8 cellular contexts compared by ENCODE assay signal in genomic region chr22:41919357-41920224, GRCh38. TPM values are rescaled to one million over a fixed set of nuclear protein-coding genes. Genes with fewer than 3 reads are reported as not detected.
DNase-seq lines count a peak whose midpoint lies in the region; ATAC-seq and TF ChIP-seq lines count a peak whose summit lies in the region.

No MANE protein-coding gene starts in this region.

- H3K36me3 ChIP-seq in trophoblast cell (ENCODE audit: control insufficient read depth in 1 of 2, insufficient read depth in 2 of 2, low read length in 2 of 2): no peaks in the 10 kb centered on the region

- H2AK5ac ChIP-seq in trophoblast cell (ENCODE audit: low read length): no peak overlapping the region

- no peaks in the 10 kb centered on the region for H3K79me1 ChIP-seq in trophoblast cell (ENCODE audit: low read length)

- H3K4me3 ChIP-seq in HL-60 (replicated peaks; ENCODE audit: insufficient read depth, low read length) (peak overlapping the region; percentile 27), trophoblast cell (ENCODE audit: low read depth, low read length) (peak overlapping the region; percentile 42)

- H2BK5ac ChIP-seq in trophoblast cell (ENCODE audit: low read depth, low read length, poor library complexity): no peak overlapping the region

- DNase-seq in CD4-positive, alpha-beta T cell: peak in 6 of 10 experiments; percentile 25 to 52 (median 38)
- DNase-seq in HL-60 (ENCODE audit: low read depth in 1 of 2, low spot score in 1 of 2): peak in 1 of 2 experiments; percentile 43
- DNase-seq in activated T-cell treated with anti-CD3 and anti-CD28 coated beads, Interleukin-2, amount 50 U/mL, for 1 hour: peak; percentile 59
- DNase-seq in glutamatergic neuron: peak; percentile 81
- peak in 1 of 2 donors; percentile 17 for DNase-seq in trophoblast cell
- no peak for DNase-seq in superior temporal gyrus (ENCODE audit: extremely low spot score)
- DNase-seq in middle frontal gyrus (ENCODE audit: extremely low spot score, low spot score): no peak

- peaks cover 22% of the 10 kb centered on the region for H3K27me3 Mint-ChIP-seq in CD4-positive, alpha-beta T cell
- H3K27me3 Mint-ChIP-seq in glutamatergic neuron (ENCODE audit: unreplicated experiment): peaks cover 23% of the 10 kb centered on the region

- no peak for TF ChIP-seq CTCF in CD4-positive, alpha-beta T cell (IDR thresholded peaks at IDR 0.05)
- TF ChIP-seq CTCF in HL-60 (IDR thresholded peaks at IDR 0.05; ENCODE audit: insufficient read depth, low read length) (no peak), glutamatergic neuron (IDR thresholded peaks at IDR 0.05; ENCODE audit: partially characterized antibody, unreplicated experiment) (no peak)

- H3K27ac ChIP-seq in CD4-positive, alpha-beta T cell (ENCODE audit: low read depth, low read length): peak overlapping the region; percentile 7
- H3K27ac ChIP-seq in HL-60 (replicated peaks) (no peak overlapping the region), trophoblast cell (ENCODE audit: low read depth, low read length) (no peak overlapping the region)

- no peak overlapping the region for H3K27ac Mint-ChIP-seq in CD4-positive, alpha-beta T cell
- no peak overlapping the region for H3K27ac Mint-ChIP-seq in glutamatergic neuron (ENCODE audit: unreplicated experiment)

- peak overlapping the region; percentile 76 for H3K4me3 Mint-ChIP-seq in CD4-positive, alpha-beta T cell
- H3K4me3 Mint-ChIP-seq in glutamatergic neuron (ENCODE audit: unreplicated experiment): no peak overlapping the region

- H2AFZ ChIP-seq in trophoblast cell (ENCODE audit: insufficient read depth, low read length, poor library complexity): peak overlapping the region; percentile 43

- CTCF ChIA-PET in CD4-positive, alpha-beta T cell (lab: Charles Lee): interaction anchor here (0.5 to 1.4 kb wide), 3 partner anchors 21 to 223 kb away, joined by 3 to 4 read pairs (median 3); no protein-coding TSS in a partner anchor

- H3K14ac ChIP-seq in trophoblast cell (ENCODE audit: low read length): no peak overlapping the region

- no peak overlapping the region for H3K18ac ChIP-seq in trophoblast cell (ENCODE audit: low read length)

- H2BK120ac ChIP-seq in trophoblast cell (ENCODE audit: insufficient read depth, low read length, poor library complexity): no peak overlapping the region

- WGBS in trophoblast cell (ENCODE audit: extremely low coverage, insufficient coverage, insufficient read length): no CpG with 5 or more reads among the region's 62 CpGs

- no peaks in the 10 kb centered on the region for H3K36me3 Mint-ChIP-seq in CD4-positive, alpha-beta T cell (ENCODE audit: low read depth)
- no peaks in the 10 kb centered on the region for H3K36me3 Mint-ChIP-seq in glutamatergic neuron (ENCODE audit: unreplicated experiment)

- ATAC-seq in CD4-positive, alpha-beta T cell (ENCODE audit: poor library complexity): peak; percentile 37
- ATAC-seq in GM19351 (IDR thresholded peaks at IDR 0.05; ENCODE audit: unreplicated experiment): peak; percentile 41

- POLR2A ChIA-PET in CD4-positive, alpha-beta T cell (lab: Charles Lee): interaction anchor here (0.6 to 1.6 kb wide), 6 partner anchors 11 to 220 kb away, joined by 3 to 9 read pairs (median 6); partner anchors contain the start of genes CCDC134, CENPM, MEI1 and SREBF2

- no peak overlapping the region for H4K12ac ChIP-seq in trophoblast cell (ENCODE audit: low read depth, low read length)

- no peak overlapping the region for H3K4ac ChIP-seq in trophoblast cell (ENCODE audit: low read depth, low read length)

- H3K27me3 ChIP-seq in CD4-positive, alpha-beta T cell (ENCODE audit: control insufficient read depth, insufficient read depth, low read length): peaks cover 13% of the 10 kb centered on the region
- peaks cover 30% of the 10 kb centered on the region for H3K27me3 ChIP-seq in HL-60 (ENCODE audit: insufficient read depth, poor library complexity, severe bottlenecking)
- peaks cover 35% of the 10 kb centered on the region for H3K27me3 ChIP-seq in trophoblast cell (ENCODE audit: insufficient read depth, low read length)

- H3K4me1 ChIP-seq in trophoblast cell (ENCODE audit: control insufficient read depth in 1 of 2, insufficient read depth in 2 of 2, low read length in 2 of 2): peaks cover 7% of the 10 kb centered on the region in 2 experiments

- H3K4me1 Mint-ChIP-seq in CD4-positive, alpha-beta T cell (ENCODE audit: low read depth): peaks cover 12% of the 10 kb centered on the region
- H3K4me1 Mint-ChIP-seq in glutamatergic neuron (ENCODE audit: low read depth, unreplicated experiment): peaks cover 2% of the 10 kb centered on the region

- no peak overlapping the region for H2BK12ac ChIP-seq in trophoblast cell (ENCODE audit: low read length)

- H3K9me3 ChIP-seq in CD4-positive, alpha-beta T cell (ENCODE audit: control insufficient read depth, low read length): no peaks in the 10 kb centered on the region
- H3K9me3 ChIP-seq in trophoblast cell (ENCODE audit: insufficient read depth, low read depth, low read length): peaks cover 4% of the 10 kb centered on the region

- H3K23ac ChIP-seq in trophoblast cell (ENCODE audit: low read length): no peak overlapping the region

- intact Hi-C loops in CD4-positive, alpha-beta T cell (cut with DNase I, micrococcal nuclease): no loop called here

- H3K9ac ChIP-seq in trophoblast cell (ENCODE audit: low read length): no peak overlapping the region

- H3K9me3 Mint-ChIP-seq in CD4-positive, alpha-beta T cell: no peaks in the 10 kb centered on the region
- H3K9me3 Mint-ChIP-seq in glutamatergic neuron (ENCODE audit: unreplicated experiment): peaks cover 5% of the 10 kb centered on the region

- H3K79me2 ChIP-seq in trophoblast cell (ENCODE audit: control insufficient read depth, insufficient read depth, low read length, poor library complexity): no peaks in the 10 kb centered on the region

- H4K91ac ChIP-seq in trophoblast cell (ENCODE audit: low read depth, low read length): no peak overlapping the region

- peak overlapping the region; percentile 91 for H3K4me2 ChIP-seq in trophoblast cell (ENCODE audit: low read length)

- H4K8ac ChIP-seq in trophoblast cell (ENCODE audit: low read depth, low read length): no peak overlapping the region

RNA-seq across cellular contexts. Expression of gene SHISA8, which starts 4.7 kb away (rescaled TPM):
- total RNA-seq in CD4-positive, alpha-beta T cell: under 1 TPM; 0.56 to 0.60 TPM
- not detected for total RNA-seq in glutamatergic neuron (ENCODE audit: unreplicated experiment)
- 0.31 and 0.43 TPM in 2 replicates for polyA plus RNA-seq in trophoblast cell (2013)

RNA-seq across cellular contexts. Expression of gene TNFRSF13C, which starts 7.0 kb away (rescaled TPM):
- total RNA-seq in CD4-positive, alpha-beta T cell: 10 to 100 TPM; 12.2 to 12.9 TPM
- total RNA-seq in glutamatergic neuron (ENCODE audit: unreplicated experiment): 0.37 TPM
- polyA plus RNA-seq in trophoblast cell (2013): 0.36 and 0.38 TPM in 2 replicates

RNA-seq across cellular contexts. Expression of gene CENPM, which starts 27.4 kb away (rescaled TPM):
- 1 to 10 TPM; 7.6 to 8.4 TPM for total RNA-seq in CD4-positive, alpha-beta T cell
- 3.4 TPM for total RNA-seq in glutamatergic neuron (ENCODE audit: unreplicated experiment)
- 17.4 and 17.7 TPM in 2 replicates for polyA plus RNA-seq in trophoblast cell (2013)

RNA-seq across cellular contexts. Expression of gene SEPTIN3, which starts 49.7 kb away (rescaled TPM):
- total RNA-seq in CD4-positive, alpha-beta T cell: under 1 TPM; 0.20 to 0.22 TPM
- total RNA-seq in glutamatergic neuron (ENCODE audit: unreplicated experiment): 216 TPM
- 4.4 TPM in 2 replicates for polyA plus RNA-seq in trophoblast cell (2013)

Comparison
In these comparisons a context has a peak if more than half of its experiments do, and no peak if none do; other contexts are left out.
1. DNase-seq: peak in CD4-positive, alpha-beta T cell (6 of 10), activated T-cell treated with anti-CD3 and anti-CD28 coated beads, Interleukin-2, amount 50 U/mL, for 1 hour (single experiment) and glutamatergic neuron (single experiment); none in superior temporal gyrus (single experiment) and middle frontal gyrus (single experiment).